ENCODE assay signal across 8 cellular contexts in genomic region chr1:205598841-205599666, GRCh38. TPM values are rescaled to one million over a fixed set of nuclear protein-coding genes. Genes with fewer than 3 reads are reported as not detected.
DNase-seq lines count a peak whose midpoint lies in the region; ATAC-seq and TF ChIP-seq lines count a peak whose summit lies in the region.
"Had no signal": no experiment of that assay in that cellular context is flagged by ENCODE, and none has a peak within 500 bp of the region (broad histone marks: within the 10 kb centered on the region; RNA-seq: fewer than 3 reads in every experiment).

No MANE protein-coding gene starts in this region.

- peaks cover 0 to 2% (median 1%) of the 10 kb centered on the region in 3 donors for H3K27me3 Mint-ChIP-seq in CD14-positive monocyte (ENCODE audit: low read depth in 3 of 3)

- H3K27me3 ChIP-seq in lower lobe of right lung (ENCODE audit: low read depth) (no peaks in the 10 kb centered on the region), thoracic aorta (replicated peaks; ENCODE audit: insufficient read depth) (no peaks in the 10 kb centered on the region)

- H3K4me3 ChIP-seq in lower lobe of right lung = no peak overlapping the region
- peak overlapping the region; percentile 9 for H3K4me3 ChIP-seq in thoracic aorta

- intact Hi-C loops in lower lobe of right lung (cut with DNase I) (loop anchor here (10.0 kb wide), 1 partner anchor 56 kb away; no protein-coding TSS in a partner anchor), CD14-positive monocyte (cut with micrococcal nuclease) (no loop called here)

- H3K36me3 Mint-ChIP-seq in CD14-positive monocyte = peaks cover 42 to 58% of the 10 kb centered on the region in 2 donors

- H3K36me3 ChIP-seq in lower lobe of right lung = peaks cover 6% of the 10 kb centered on the region
- H3K36me3 ChIP-seq in thoracic aorta = no peaks in the 10 kb centered on the region

- H3K4me3 Mint-ChIP-seq in CD14-positive monocyte = no peak overlapping the region

- H3K9me3 ChIP-seq in lower lobe of right lung (no peaks in the 10 kb centered on the region), thoracic aorta (no peaks in the 10 kb centered on the region)

- ATAC-seq in SK-N-SH treated with all-trans-retinoic acid at 6 μM for 48 hours (peak; percentile 90), lower lobe of right lung (peak; percentile 50 to 73), thoracic aorta (ENCODE audit: insufficient number of reproducible peaks, low FRiP score, low read depth) (peak; percentile 78)

- no peak for TF ChIP-seq CTCF in lower lobe of right lung (IDR thresholded peaks at IDR 0.05)
- no peak for TF ChIP-seq CTCF in thoracic aorta (IDR thresholded peaks at IDR 0.05)
- no peak for TF ChIP-seq CTCF in CD14-positive monocyte (IDR thresholded peaks at IDR 0.05)

- H3K4me1 Mint-ChIP-seq in CD14-positive monocyte = peaks cover 5% of the 10 kb centered on the region

- H3K27ac ChIP-seq in lower lobe of right lung (peak overlapping the region; percentile 44), thoracic aorta (peak overlapping the region; percentile 61 to 77)

- H3K27ac Mint-ChIP-seq in CD14-positive monocyte = no peak overlapping the region

- H3K4me1 ChIP-seq in lower lobe of right lung = peaks cover 22% of the 10 kb centered on the region
- peaks cover 25 to 32% of the 10 kb centered on the region in 2 donors for H3K4me1 ChIP-seq in thoracic aorta (ENCODE audit: control insufficient read depth in 1 of 2, low read depth in 2 of 2)

- DNase-seq in dermis microvascular lymphatic vessel endothelial cell (ENCODE audit: low read depth in 2 of 2) (peak; percentile 94 to 100), lower lobe of right lung (no peak), thoracic aorta (ENCODE audit: low spot score) (peak; percentile 47), NCI-H345 treated with DMSO at 0.1 percent for 48 hours (lab: John Stamatoyannopoulos, UW; ENCODE audit: unreplicated experiment) (no peak), NCI-H82 (lab: John Stamatoyannopoulos, UW) (no peak), CD14-positive monocyte (ENCODE audit: low spot score) (no peak)
- DNase-seq: activated CD4-positive, alpha-beta T cell treated with anti-CD3 and anti-CD28 coated beads, Interleukin-2, amount 50 U/mL, for 48 hours had no signal

- peaks cover 0 to 1% (median 0%) of the 10 kb centered on the region in 7 donors for H3K9me3 Mint-ChIP-seq in CD14-positive monocyte

TF ChIP-seq in SK-N-SH treated with all-trans-retinoic acid at 6 μM for 48 hours, 23 proteins besides CTCF, POLR2A, EP300 and RAD21:
- TF ChIP-seq ZFP30 (CRISPR knock-in tag; IDR thresholded peaks at IDR 0.05) (no peak), POU6F1 (CRISPR knock-in tag; IDR thresholded peaks at IDR 0.05; ENCODE audit: borderline replicate concordance, low read depth) (no peak), ESRRG (CRISPR knock-in tag; IDR thresholded peaks at IDR 0.05) (no peak), ZFP3 (CRISPR knock-in tag; IDR thresholded peaks at IDR 0.05) (no peak), TCF4 (CRISPR knock-in tag; IDR thresholded peaks at IDR 0.05; ENCODE audit: borderline replicate concordance) (no peak), OSR1 (CRISPR knock-in tag; IDR thresholded peaks at IDR 0.05) (no peak), GLIS3 (CRISPR knock-in tag; IDR thresholded peaks at IDR 0.05) (no peak), CSRNP3 (CRISPR knock-in tag; IDR thresholded peaks at IDR 0.05) (no peak), BACH2 (CRISPR knock-in tag; IDR thresholded peaks at IDR 0.05; ENCODE audit: borderline replicate concordance) (no peak), ISL1 (CRISPR knock-in tag; IDR thresholded peaks at IDR 0.05) (no peak), ZNF565 (CRISPR knock-in tag; conservative IDR thresholded peaks at IDR 0.05; ENCODE audit: low read depth) (no peak), PPARA (CRISPR knock-in tag; IDR thresholded peaks at IDR 0.05; ENCODE audit: borderline replicate concordance) (no peak)

RNA-seq across cellular contexts. Expression of gene ELK4, which starts 32.8 kb away (rescaled TPM):
- 33.4 and 44.0 TPM in 2 replicates for total RNA-seq in dermis microvascular lymphatic vessel endothelial cell
- total RNA-seq in lower lobe of right lung = 62.8 TPM
- total RNA-seq in thoracic aorta = 10 to 100 TPM; 20.2 to 34.4 TPM
- 1 to 10 TPM; 1.4 to 2.6 TPM for polyA plus RNA-seq in CD14-positive monocyte

Comparison
In these comparisons a context has a peak if more than half of its experiments do, and no peak if none do; other contexts are left out.
1. DNase-seq: peak in dermis microvascular lymphatic vessel endothelial cell (2 of 2) and thoracic aorta (single experiment); none in lower lobe of right lung (single experiment), NCI-H345 treated with DMSO at 0.1 percent for 48 hours (single experiment), NCI-H82 (single experiment) and CD14-positive monocyte (single experiment).
2. Peak in every context shown above with its lines, with median percentiles within 50 percentile points of each other: ATAC-seq.